ENCODE assay signal across 8 cellular contexts in genomic region chr17:75784473-75785015, GRCh38.
DNase-seq lines count a peak whose midpoint lies in the region; ATAC-seq and FAIRE-seq lines count a peak whose summit lies in the region.

TSS of gene UNK (plus strand) at chr17:75784806. CDS start at chr17:75784881, 75 bp downstream.

- peak; percentile 55 for ATAC-seq in HG03439 (IDR thresholded peaks at IDR 0.05; ENCODE audit: unreplicated experiment)
- peak; percentile 68 for ATAC-seq in central memory CD8-positive, alpha-beta T cell (replicated peaks; ENCODE audit: extremely low read depth, poor library complexity, severe bottlenecking)

- H3K4me3 Mint-ChIP-seq in central memory CD8-positive, alpha-beta T cell: peak within 1 kb of the TSS; percentile 84

- no peaks in the 10 kb centered on the region for H3K9me3 Mint-ChIP-seq in central memory CD8-positive, alpha-beta T cell

- H3K27ac Mint-ChIP-seq in central memory CD8-positive, alpha-beta T cell (ENCODE audit: low read depth): peak within 1 kb of the TSS; percentile 96

- H3K36me3 Mint-ChIP-seq in central memory CD8-positive, alpha-beta T cell (ENCODE audit: insufficient read depth): peaks cover 26% of the 10 kb centered on the region

- peak; percentile 92 for FAIRE-seq in GM19239 (lab: Jason Lieb, UNC)

- no peaks in the 10 kb centered on the region for H3K27me3 Mint-ChIP-seq in central memory CD8-positive, alpha-beta T cell

- peak; percentile 99 for DNase-seq in AG08396 (ENCODE audit: low spot score)
- peak; percentile 83 for DNase-seq in GM19239 (ENCODE audit: insufficient read length, low spot score)
- peak; percentile 98 for DNase-seq in NCI-H510A (lab: John Stamatoyannopoulos, UW)
- peak; percentile 91 for DNase-seq in activated CD4-positive, CD25-positive, alpha-beta regulatory T cell treated with anti-CD3 and anti-CD28 coated beads, Interleukin-2, amount 50 U/mL, for 72 hours
- peak; percentile 89 to 96 for DNase-seq in central memory CD8-positive, alpha-beta T cell (ENCODE audit: low spot score in 2 of 2)
- DNase-seq in inferior parietal cortex (ENCODE audit: extremely low spot score): peak; percentile 99
- DNase-seq in smooth muscle cell of the brain vasculature (ENCODE audit: low read depth, low spot score): peak; percentile 99

- H3K4me1 Mint-ChIP-seq in central memory CD8-positive, alpha-beta T cell: peaks cover 29% of the 10 kb centered on the region

Comparison
In these comparisons a context has a peak if more than half of its experiments do, and no peak if none do; other contexts are left out.
1. Peak in every context shown above with its lines: DNase-seq and ATAC-seq.